ENCODE assay signal across 8 cellular contexts in the genomic region with DNA sequence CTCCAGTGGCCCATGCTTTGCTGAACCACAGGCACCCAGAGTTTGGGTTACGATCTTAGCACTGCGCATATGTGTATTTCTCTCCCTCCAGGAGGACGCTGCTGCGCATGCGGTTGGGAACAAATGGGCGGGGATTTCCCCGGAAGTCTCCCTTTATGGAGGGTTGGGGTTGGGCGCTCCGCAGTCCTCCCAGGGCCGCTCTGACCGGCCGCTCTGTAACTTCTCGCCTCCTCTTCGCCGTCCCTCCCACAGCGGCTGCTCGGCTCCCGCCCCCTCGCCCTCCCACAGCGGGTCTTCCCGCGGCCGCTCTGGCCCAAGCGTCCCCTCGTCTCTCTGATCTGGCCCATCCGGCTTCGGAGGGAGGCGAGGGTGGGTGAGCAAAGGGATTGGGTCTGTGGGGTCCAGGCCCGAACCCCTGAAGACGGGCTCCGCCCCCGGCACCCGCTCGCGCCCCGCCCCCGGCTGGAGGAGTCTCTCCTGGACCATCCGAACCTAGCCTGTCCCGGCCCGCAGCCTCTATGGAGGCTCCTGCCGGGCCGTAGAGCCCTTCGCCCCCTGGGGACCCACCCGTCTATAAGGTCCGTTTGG. TPM values are rescaled to one million over a fixed set of nuclear protein-coding genes. Genes with fewer than 3 reads are reported as not detected.
DNase-seq lines count a peak whose midpoint lies in the region; ATAC-seq, FAIRE-seq and TF ChIP-seq lines count a peak whose summit lies in the region.

A gene with protein sequence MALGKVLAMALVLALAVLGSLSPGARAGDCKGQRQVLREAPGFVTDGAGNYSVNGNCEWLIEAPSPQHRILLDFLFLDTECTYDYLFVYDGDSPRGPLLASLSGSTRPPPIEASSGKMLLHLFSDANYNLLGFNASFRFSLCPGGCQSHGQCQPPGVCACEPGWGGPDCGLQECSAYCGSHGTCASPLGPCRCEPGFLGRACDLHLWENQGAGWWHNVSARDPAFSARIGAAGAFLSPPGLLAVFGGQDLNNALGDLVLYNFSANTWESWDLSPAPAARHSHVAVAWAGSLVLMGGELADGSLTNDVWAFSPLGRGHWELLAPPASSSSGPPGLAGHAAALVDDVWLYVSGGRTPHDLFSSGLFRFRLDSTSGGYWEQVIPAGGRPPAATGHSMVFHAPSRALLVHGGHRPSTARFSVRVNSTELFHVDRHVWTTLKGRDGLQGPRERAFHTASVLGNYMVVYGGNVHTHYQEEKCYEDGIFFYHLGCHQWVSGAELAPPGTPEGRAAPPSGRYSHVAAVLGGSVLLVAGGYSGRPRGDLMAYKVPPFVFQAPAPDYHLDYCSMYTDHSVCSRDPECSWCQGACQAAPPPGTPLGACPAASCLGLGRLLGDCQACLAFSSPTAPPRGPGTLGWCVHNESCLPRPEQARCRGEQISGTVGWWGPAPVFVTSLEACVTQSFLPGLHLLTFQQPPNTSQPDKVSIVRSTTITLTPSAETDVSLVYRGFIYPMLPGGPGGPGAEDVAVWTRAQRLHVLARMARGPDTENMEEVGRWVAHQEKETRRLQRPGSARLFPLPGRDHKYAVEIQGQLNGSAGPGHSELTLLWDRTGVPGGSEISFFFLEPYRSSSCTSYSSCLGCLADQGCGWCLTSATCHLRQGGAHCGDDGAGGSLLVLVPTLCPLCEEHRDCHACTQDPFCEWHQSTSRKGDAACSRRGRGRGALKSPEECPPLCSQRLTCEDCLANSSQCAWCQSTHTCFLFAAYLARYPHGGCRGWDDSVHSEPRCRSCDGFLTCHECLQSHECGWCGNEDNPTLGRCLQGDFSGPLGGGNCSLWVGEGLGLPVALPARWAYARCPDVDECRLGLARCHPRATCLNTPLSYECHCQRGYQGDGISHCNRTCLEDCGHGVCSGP (N-terminal part only) (plus strand): TSS at position 328 of the 588 bp plus-strand sequence. CDS start 609 bp downstream, outside the sequence.

- H3K4me2 ChIP-seq in H1 (ENCODE audit: insufficient read depth in 1 of 2, low read depth in 2 of 2, low read length in 2 of 2), result peak within 1 kb of the TSS; percentile 80 to 89

- H3K27me3 ChIP-seq in H1 (replicated peaks in 1 of 4; ENCODE audit: control insufficient read depth in 3 of 4, extremely low read depth in 1 of 4, insufficient read depth in 3 of 4, low read length in 3 of 4), result peaks cover 0 to 15% (median 8%) of the 10 kb centered on the region in 4 experiments; a peak in 5 of 7 replicates

- ATAC-seq in GM19468 (IDR thresholded peaks at IDR 0.05; ENCODE audit: extremely low read depth, unreplicated experiment), result peak; percentile 79
- ATAC-seq in memory B cell (ENCODE audit: low read depth), result peak; percentile 89

- no peak within 1 kb of the TSS for H2AFZ ChIP-seq in H1 (ENCODE audit: low read length)

- no peak within 1 kb of the TSS for H2BK15ac ChIP-seq in H1 (ENCODE audit: low read length)

- H3K36me3 Mint-ChIP-seq in memory B cell, result no peaks in the 10 kb centered on the region

- H3K56ac ChIP-seq in H1 (replicated peaks; ENCODE audit: insufficient read length, low read depth, low read length), result peak within 1 kb of the TSS; percentile 78

- no peak within 1 kb of the TSS for H3K14ac ChIP-seq in H1 (ENCODE audit: insufficient read length)

- H4K91ac ChIP-seq in H1 (replicated peaks; ENCODE audit: insufficient read length, low read length), result no peak within 1 kb of the TSS

- H3K4ac ChIP-seq in H1 (replicated peaks; ENCODE audit: insufficient read length, low read depth, low read length), result peak within 1 kb of the TSS; percentile 75

- no peak within 1 kb of the TSS for H3K23ac ChIP-seq in H1 (ENCODE audit: insufficient read length)

- no peaks in the 10 kb centered on the region for H3K9me3 Mint-ChIP-seq in memory B cell

- H4K8ac ChIP-seq in H1 (ENCODE audit: extremely low read depth, insufficient read depth, low read length), result peak within 1 kb of the TSS; percentile 64

- peak within 1 kb of the TSS; percentile 51 for H4K5ac ChIP-seq in H1 (ENCODE audit: insufficient read length, low read depth, low read length)

- H2BK20ac ChIP-seq in H1 (ENCODE audit: low read length), result no peak within 1 kb of the TSS

- TF ChIP-seq RAD21 in H1 (IDR thresholded peaks at IDR 0.05 in 1 of 2, conservative IDR thresholded peaks at IDR 0.05 in 1 of 2; ENCODE audit: low read depth in 2 of 2, low read length in 2 of 2), result peak; percentile 62 to 63; a peak in 3 of 4 replicates

- peak within 1 kb of the TSS; percentile 82 for H3K27ac Mint-ChIP-seq in memory B cell

- TF ChIP-seq POLR2A in H1 (IDR thresholded peaks at IDR 0.05; ENCODE audit: control extremely low read depth in 1 of 2, low read depth in 2 of 2, low read length in 2 of 2), result peak in 1 of 2 experiments; percentile 69; a peak in 2 of 3 replicates

- H3K9ac ChIP-seq in H1 (replicated peaks in 1 of 4; ENCODE audit: extremely low read depth in 1 of 4, low read depth in 3 of 4, low read length in 3 of 4), result peak within 1 kb of the TSS; percentile 4 to 82 (median 17); a peak in 5 of 7 replicates

- H3K79me1 ChIP-seq in H1 (ENCODE audit: low read depth, low read length), result peaks cover 6% of the 10 kb centered on the region; the same call in 1 of the 2 replicates

- no peak within 1 kb of the TSS for H2BK5ac ChIP-seq in H1 (ENCODE audit: low read depth, low read length)

- no peaks in the 10 kb centered on the region for H3K9me3 ChIP-seq in H1 (ENCODE audit: insufficient read depth in 2 of 2, low read depth in 1 of 2, low read length in 1 of 2)

- peak within 1 kb of the TSS; percentile 72 to 89 (median 78) for H3K4me3 ChIP-seq in H1 (ENCODE audit: extremely low read depth in 1 of 4, insufficient read depth in 2 of 4, low read depth in 3 of 4, low read length in 4 of 4)

- 1% methylated on average over 33 of the region's 45 CpGs; no CpG with 5 or more reads in 1 of the 2 experiments for WGBS in H1 (ENCODE audit: extremely low coverage in 1 of 2, insufficient coverage in 1 of 2, insufficient read length in 1 of 2, insufficient replicate concordance in 2 of 2, low coverage in 1 of 2, low lambda C conversion rate in 2 of 2, missing lambda C conversion rate in 1 of 2), 2 experiments

- DNase-seq in COLO829 (ENCODE audit: low spot score) (peak; percentile 98), HS-5 (ENCODE audit: low read depth) (peak; percentile 98), H1 (ENCODE audit: low read depth in 1 of 2, low spot score in 2 of 2) (peak; percentile 96 to 98), memory B cell (ENCODE audit: low spot score in 2 of 2) (peak; percentile 88 to 98)
- peak; percentile 98 for DNase-seq in NK-92 treated with Interleukin-12 subunit alpha and Interleukin-12 subunit beta, amount 100 ng/mL, for 24 hours (lab: John Stamatoyannopoulos, UW)
- DNase-seq in activated CD8-positive, alpha-beta memory T cell treated with anti-CD3 and anti-CD28 coated beads for 48 hours (ENCODE audit: low read depth in 2 of 3, low spot score in 2 of 3), result peak; percentile 84 to 94 (median 93)
- DNase-seq in stimulated activated CD8-positive, alpha-beta memory T cell treated with anti-CD3 and anti-CD28 coated beads, Interleukin-12 subunit alpha, Interleukin-12 subunit beta, amount 100 ng/mL, for 24 hours (ENCODE audit: extremely low read depth), result peak; percentile 93

- H3K23me2 ChIP-seq in H1 (ENCODE audit: low read depth, low read length), result peaks cover 13% of the 10 kb centered on the region; the same call in 1 of the 2 replicates

- no peak within 1 kb of the TSS for H2AK5ac ChIP-seq in H1 (ENCODE audit: low read depth, low read length)

- peaks cover 30% of the 10 kb centered on the region for H3K4me1 Mint-ChIP-seq in memory B cell

- peaks cover 0 to 16% of the 10 kb centered on the region in 2 experiments; a peak in 1 of 4 replicates for H3K79me2 ChIP-seq in H1 (ENCODE audit: control insufficient read depth in 1 of 2, insufficient read depth in 2 of 2, low read length in 2 of 2)

- H4K20me1 ChIP-seq in H1 (replicated peaks in 1 of 2; ENCODE audit: control insufficient read depth in 1 of 2, insufficient read depth in 2 of 2, low read length in 2 of 2), result peaks cover 0 to 4% of the 10 kb centered on the region in 2 experiments

- peak within 1 kb of the TSS; percentile 95 for H3K4me3 Mint-ChIP-seq in memory B cell

- POLR2A ChIA-PET in H1 (lab: Charles Lee; ENCODE audit: partially characterized antibody), result no interaction called here

- H3K4me1 ChIP-seq in H1 (replicated peaks in 1 of 4; ENCODE audit: control insufficient read depth in 3 of 4, insufficient read depth in 4 of 4, low read length in 3 of 4), result peaks cover 0 to 4% (median 1%) of the 10 kb centered on the region in 4 experiments; a peak in 2 of 7 replicates

- H2BK12ac ChIP-seq in H1 (ENCODE audit: low read depth, low read length), result no peak within 1 kb of the TSS

- peak; percentile 71 to 95 (median 81) for TF ChIP-seq CTCF in H1 (IDR thresholded peaks at IDR 0.05; ENCODE audit: control extremely low read depth in 1 of 3, insufficient read depth in 1 of 3, low read depth in 1 of 3, low read length in 3 of 3)

- H3K18ac ChIP-seq in H1 (ENCODE audit: extremely low read depth, low read length), result peak within 1 kb of the TSS; percentile 60

- peak in 1 of 2 experiments; percentile 8; a peak in 1 of 3 replicates for TF ChIP-seq EP300 in H1 (IDR thresholded peaks at IDR 0.05; ENCODE audit: borderline replicate concordance in 1 of 2, low read depth in 2 of 2, low read length in 2 of 2)

- no peaks in the 10 kb centered on the region for H3K36me3 ChIP-seq in H1 (ENCODE audit: control insufficient read depth in 2 of 4, insufficient read depth in 4 of 4, low read length in 3 of 4)

- H3K27me3 Mint-ChIP-seq in memory B cell, result no peaks in the 10 kb centered on the region

- no peak within 1 kb of the TSS for H2BK120ac ChIP-seq in H1 (replicated peaks; ENCODE audit: low read depth, low read length)

- peak; percentile 98 for FAIRE-seq in H1 (lab: Jason Lieb, UNC)

- H3K27ac ChIP-seq in H1 (ENCODE audit: low read depth, low read length), result no peak within 1 kb of the TSS

- CTCF ChIA-PET in H1 (lab: Charles Lee; ENCODE audit: partially characterized antibody), result no interaction called here

TF ChIP-seq in H1, 55 proteins besides CTCF, POLR2A, EP300 and RAD21 (continues in another document):
- no peak; a peak in 2 of 4 replicates for TF ChIP-seq SIN3A (conservative IDR thresholded peaks at IDR 0.05 in 1 of 2, IDR thresholded peaks at IDR 0.05 in 1 of 2; ENCODE audit: low read depth in 1 of 2, low read length in 2 of 2)
- TF ChIP-seq SRF (IDR thresholded peaks at IDR 0.05; ENCODE audit: low read depth, low read length), result peak; percentile 91
- 0 out of 2 replicates have a peak, but pooled peaks have one; percentile 3 for TF ChIP-seq SIX5 (IDR thresholded peaks at IDR 0.05; ENCODE audit: low read depth, low read length)
- peak; percentile 25 for TF ChIP-seq KDM4A (IDR thresholded peaks at IDR 0.05; ENCODE audit: low read depth, low read length, severe bottlenecking)

RNA-seq across cellular contexts. Expression of the gene that starts here (rescaled TPM):
- total RNA-seq in H1 (2021; fragmentation: NEBNext Ultra II Directional; extraction: Animal tissue kit (Norgen Biotek cat#: 25700)), result 22.3 and 23.7 TPM in 2 replicates
- 13.0 and 22.9 TPM in 2 replicates for polyA plus RNA-seq in H1 (2011; rRNA removed)
- 14.4 TPM for polyA plus RNA-seq in H1 (2011; cell fraction: cytosol; rRNA removed)
- 36.3 TPM for polyA plus RNA-seq in H1 (2011; cell fraction: nucleus; rRNA removed)
- 19.5 to 28.0 TPM (median 24.5 TPM) in 4 replicates for polyA plus RNA-seq in H1 (2012, experiment 1 of 2)
- polyA plus RNA-seq in H1 (2012, experiment 2 of 2), result 17.4 TPM
- 25.0 TPM for polyA plus RNA-seq in H1 (2013, experiment 1 of 2)
- 20.5 TPM for polyA plus RNA-seq in H1 (2013, experiment 2 of 2)
- polyA minus RNA-seq in H1 (2011; rRNA and poly(A)+ RNA removed), result 12.0 and 12.8 TPM in 2 replicates
- polyA minus RNA-seq in H1 (2011; cell fraction: cytosol; rRNA and poly(A)+ RNA removed), result 27.8 TPM
- 24.9 TPM for polyA minus RNA-seq in H1 (2011; cell fraction: nucleus; rRNA and poly(A)+ RNA removed)
